In genomic region chr20:17281478-17281877, GRCh38 we compare ENCODE assay signal across 9 cellular contexts. TPM values are rescaled to one million over a fixed set of nuclear protein-coding genes. Genes with fewer than 3 reads are reported as not detected.
A peak's percentile ranks its signal among the peaks of the same experiment; 100 is the strongest.
DNase-seq lines count a peak whose midpoint lies in the region; ATAC-seq and TF ChIP-seq lines count a peak whose summit lies in the region.
"Had no signal": no experiment of that assay in that cellular context is flagged by ENCODE, and none has a peak within 500 bp of the region (broad histone marks: within the 10 kb centered on the region; RNA-seq: fewer than 3 reads in every experiment).

No MANE protein-coding gene starts in this region.

- BruUV-seq in OCI-LY7 (replicated peaks; lab: Mats Ljungman, UMichigan), result no TSS peak

- peak; percentile 60 for TF ChIP-seq CTCF in C4-2B (conservative IDR thresholded peaks at IDR 0.05)
- peak; percentile 56; the same call in 1 of the 2 replicates for TF ChIP-seq CTCF in GM12875 (IDR thresholded peaks at IDR 0.05; ENCODE audit: borderline replicate concordance, insufficient read depth, low read depth, low read length)
- TF ChIP-seq CTCF in OCI-LY7 (conservative IDR thresholded peaks at IDR 0.05; ENCODE audit: low read length), result peak; percentile 77

- peak; percentile 34 for DNase-seq in OCI-LY7 (ENCODE audit: low spot score)
- peak; percentile 64 for DNase-seq in iPS DF 6.9 (ENCODE audit: low read depth, low spot score)
- no peak for DNase-seq in NCI-H187 treated with DMSO at 0.1 percent for 48 hours (lab: John Stamatoyannopoulos, UW)
- no peak for DNase-seq in GM03348 (ENCODE audit: low spot score)
- DNase-seq: HFFc6 had no signal

- H3K4me1 ChIP-seq in OCI-LY7 (ENCODE audit: insufficient read depth, low read length, poor library complexity, severe bottlenecking) (no peaks in the 10 kb centered on the region), iPS DF 6.9 (ENCODE audit: control insufficient read depth, insufficient read depth, low read length) (no peaks in the 10 kb centered on the region)

- H3K36me3 ChIP-seq in OCI-LY7 (ENCODE audit: insufficient read depth, low read length) (no peaks in the 10 kb centered on the region), iPS DF 6.9 (ENCODE audit: control insufficient read depth, insufficient read depth, low read length) (no peaks in the 10 kb centered on the region)

- POLR2A ChIA-PET in OCI-LY7 (lab: Charles Lee), result no interaction called here

- H3K27me3 ChIP-seq in iPS DF 6.9 (ENCODE audit: control insufficient read depth, insufficient read depth, low read length), result no peaks in the 10 kb centered on the region

- H3K9me2 ChIP-seq in OCI-LY7 (ENCODE audit: insufficient read depth, low read length), result no peaks in the 10 kb centered on the region

- no peak overlapping the region for H2AFZ ChIP-seq in OCI-LY7 (ENCODE audit: low read length)

- H3K4me2 ChIP-seq in OCI-LY7 (ENCODE audit: low read length), result no peak overlapping the region

- no peaks in the 10 kb centered on the region for H3K79me2 ChIP-seq in OCI-LY7 (ENCODE audit: insufficient read depth, low read depth, low read length)

- H3K27ac ChIP-seq in C4-2B (no peak overlapping the region), OCI-LY7 (ENCODE audit: low read depth, low read length, poor library complexity, severe bottlenecking) (no peak overlapping the region), iPS DF 6.9 (ENCODE audit: low read length) (no peak overlapping the region)

- CTCF ChIA-PET in OCI-LY7 (lab: Charles Lee; ENCODE audit: unreplicated experiment), result no interaction called here

- intact Hi-C loops in OCI-LY7 (cut with micrococcal nuclease; ENCODE audit: unreplicated experiment), result loop anchor here (2.0 kb wide), 1 partner anchor 479 kb away; no protein-coding TSS in a partner anchor

- ATAC-seq in GM19395 (IDR thresholded peaks at IDR 0.05; ENCODE audit: unreplicated experiment) (no peak), HG03565 (IDR thresholded peaks at IDR 0.05; ENCODE audit: unreplicated experiment) (no peak)

- no peaks in the 10 kb centered on the region for H4K20me1 ChIP-seq in OCI-LY7 (ENCODE audit: insufficient read depth, low read length)

- no peak overlapping the region for H3K4me3 ChIP-seq in GM12875 (ENCODE audit: low read depth, low read length)
- H3K4me3 ChIP-seq in OCI-LY7 (ENCODE audit: low read depth, low read length, poor library complexity, severe bottlenecking), result no peak overlapping the region
- no peak overlapping the region for H3K4me3 ChIP-seq in iPS DF 6.9 (ENCODE audit: low read length)

- no peaks in the 10 kb centered on the region for H3K9me3 ChIP-seq in OCI-LY7 (ENCODE audit: low read length)
- H3K9me3 ChIP-seq in iPS DF 6.9 (ENCODE audit: control insufficient read depth, insufficient read depth, low read length), result no peaks in the 10 kb centered on the region

RNA-seq across cellular contexts. Expression of gene PCSK2, which starts 54.6 kb away (rescaled TPM):
- total RNA-seq in OCI-LY7 (2014; rRNA removed; shearing (Covaris generic)), result not detected in 2 replicates
- not detected in 2 replicates for total RNA-seq in OCI-LY7 (2022)
- total RNA-seq: HFFc6 had no signal

Comparison
In these comparisons a context has a peak if more than half of its experiments do, and no peak if none do; other contexts are left out.
1. DNase-seq: peak in OCI-LY7 (single experiment) and iPS DF 6.9 (single experiment); none in NCI-H187 treated with DMSO at 0.1 percent for 48 hours (single experiment) and GM03348 (single experiment).
2. Peak in every context shown above with its lines, with median percentiles within 50 percentile points of each other: CTCF ChIP-seq.